ENCODE assay signal across 21 cellular contexts in the genomic region with DNA sequence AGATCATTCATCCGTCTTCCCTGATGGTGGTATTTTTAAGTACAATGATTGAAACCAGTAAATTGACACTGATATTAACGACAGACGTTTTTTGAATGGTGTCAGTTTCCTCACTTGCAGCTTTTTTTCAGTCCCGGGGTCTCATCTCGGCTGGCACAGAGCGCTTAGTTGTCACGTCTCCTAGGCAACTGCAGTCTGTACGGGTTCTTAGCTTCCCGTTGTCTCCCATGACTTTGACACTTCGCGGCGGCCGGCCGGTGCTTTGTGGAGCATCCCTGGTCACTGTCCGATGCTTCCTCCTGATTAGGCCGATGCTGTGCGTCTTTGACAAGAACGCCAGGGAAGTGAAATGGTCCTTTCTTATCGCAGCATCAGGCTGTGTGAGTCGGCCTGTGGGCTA.
"Had no signal": no experiment of that assay in that cellular context is flagged by ENCODE, and none has a peak within 500 bp of the region (broad histone marks: within the 10 kb centered on the region; RNA-seq: fewer than 3 reads in every experiment).

No MANE protein-coding gene starts in this region.

- H3K27ac ChIP-seq: dorsolateral prefrontal cortex, neutrophil, sigmoid colon, testis, upper lobe of right lung, vagina had no signal

- H3K4me1 ChIP-seq: testis, upper lobe of right lung had no signal

- ATAC-seq: esophagus mucosa; heart left ventricle; left lobe of liver; mucosa of descending colon; naive thymus-derived CD8-positive, alpha-beta T cell; stimulated activated naive B cell treated with anti-CD40 and anti-IgM and Interleukin-4, amounts not matched to agents 10 μg/mL and 1 μg/mL and 100 μg/mL, for 72 hours; upper lobe of right lung had no signal

- H3K36me3 ChIP-seq: neutrophil, vagina had no signal

- H3K27me3 ChIP-seq: heart left ventricle, neutrophil, testis, tibial nerve, upper lobe of right lung, vagina had no signal

- H3K4me3 ChIP-seq: dorsolateral prefrontal cortex, heart left ventricle, mucosa of descending colon, sigmoid colon, skin epidermis, testis, tibial nerve, upper lobe of right lung, vagina had no signal

- DNase-seq: cortex of kidney; dorsolateral prefrontal cortex; effector memory CD4-positive, alpha-beta T cell; hippocampal formation; mammary epithelial cell; naive thymus-derived CD8-positive, alpha-beta T cell; sigmoid colon; stimulated activated CD4-positive, alpha-beta T cell treated with anti-CD3 and anti-CD28 coated beads, Interleukin-2, amount 100 ng/mL, for 24 hours; stimulated activated CD4-positive, alpha-beta T cell treated with anti-CD3 and anti-CD28 coated beads, Interleukin-4, amount 100 ng/mL, for 4 hours; stimulated activated naive B cell treated with anti-CD40 and anti-IgM and Interleukin-4, amounts not matched to agents 10 μg/mL and 1 μg/mL and 100 μg/mL, for 72 hours; stimulated activated naive CD8-positive, alpha-beta T cell treated with anti-CD3 and anti-CD28 coated beads, Interleukin-15, amount 100 ng/mL, for 72 hours; testis; upper lobe of right lung had no signal

- H3K9me3 ChIP-seq: heart left ventricle, mucosa of descending colon, neutrophil, sigmoid colon, testis, tibial nerve, upper lobe of right lung, vagina had no signal
